ENCODE assay signal across 12 cellular contexts in the genomic region with DNA sequence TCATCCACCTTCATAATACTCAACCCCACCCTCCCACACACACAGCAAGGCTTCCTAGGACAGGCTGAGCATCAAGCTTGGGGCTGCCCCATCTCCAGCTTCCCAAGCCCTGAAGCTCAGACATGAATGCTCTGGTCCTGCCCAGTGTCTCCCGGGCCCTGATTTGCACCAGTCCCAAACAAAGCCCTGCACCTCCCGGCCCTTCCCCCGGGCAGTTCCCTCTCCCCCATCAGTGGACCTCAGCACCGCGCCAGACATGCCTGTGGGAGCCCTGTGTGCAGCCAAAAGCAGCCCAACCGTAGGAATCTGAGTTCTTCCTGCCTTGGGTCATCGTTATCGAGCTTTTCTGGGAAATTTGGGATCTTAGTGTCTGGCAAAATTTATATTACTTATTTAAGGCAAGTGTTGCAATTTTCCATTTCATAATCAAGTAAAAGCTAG.
DNase-seq lines count a peak whose midpoint lies in the region; ATAC-seq and TF ChIP-seq lines count a peak whose summit lies in the region.
"Had no signal": no experiment of that assay in that cellular context is flagged by ENCODE, and none has a peak within 500 bp of the region (broad histone marks: within the 10 kb centered on the region; RNA-seq: fewer than 3 reads in every experiment).

No MANE protein-coding gene starts in this region.

- no peak overlapping the region for H4K91ac ChIP-seq in H9 (ENCODE audit: insufficient read length, low read depth, low read length)

- no peaks in the 10 kb centered on the region for H3K36me3 ChIP-seq in SJSA1
- no peaks in the 10 kb centered on the region for H3K36me3 ChIP-seq in ovary

- H3K79me1 ChIP-seq in H9 (ENCODE audit: insufficient read depth, low read depth, low read length, poor library complexity, severe bottlenecking), result no peaks in the 10 kb centered on the region

- peaks cover 4 to 11% of the 10 kb centered on the region in 2 experiments; a peak in 4 of 5 replicates for H3K9me3 Mint-ChIP-seq in H9
- no peaks in the 10 kb centered on the region for H3K9me3 Mint-ChIP-seq in activated T-cell treated with anti-CD3 and anti-CD28 coated beads, Interleukin-2, amount 50 U/mL, for 24 hours

- no peak overlapping the region for H2BK12ac ChIP-seq in H9 (ENCODE audit: insufficient read length, low read depth, low read length)

- no peak overlapping the region for H2BK15ac ChIP-seq in H9 (ENCODE audit: low read depth, low read length)

- no peak overlapping the region for H3K14ac ChIP-seq in H9 (ENCODE audit: insufficient read depth, low read length)

- peak; percentile 22 for TF ChIP-seq POLR2A in ovary (IDR thresholded peaks at IDR 0.05)

- H3K9ac ChIP-seq in H9 (ENCODE audit: extremely low read depth, insufficient read length, low read length), result no peak overlapping the region

- no peak overlapping the region for H4K5ac ChIP-seq in H9 (ENCODE audit: insufficient read length, low read depth, low read length)

- no peak overlapping the region for H3T11ph ChIP-seq in H9 (ENCODE audit: low read length)

- no peak overlapping the region for H3K4me2 ChIP-seq in H9 (ENCODE audit: insufficient read depth, insufficient read length, low read length)

- H3K79me2 ChIP-seq in H9 (ENCODE audit: insufficient read depth, low read length), result no peaks in the 10 kb centered on the region

- H3K23ac ChIP-seq in H9 (ENCODE audit: insufficient read length, low read depth, low read length), result no peak overlapping the region

- no peaks in the 10 kb centered on the region for H4K20me1 ChIP-seq in H9 (ENCODE audit: control insufficient read depth, insufficient read depth, insufficient read length)

- H3K27me3 Mint-ChIP-seq in H9 (ENCODE audit: low read depth), result peaks cover 5% of the 10 kb centered on the region
- peaks cover 16% of the 10 kb centered on the region for H3K27me3 Mint-ChIP-seq in activated T-cell treated with anti-CD3 and anti-CD28 coated beads, Interleukin-2, amount 50 U/mL, for 24 hours

- ATAC-seq in Right ventricle myocardium superior (ENCODE audit: poor library complexity), result peak; percentile 97
- ATAC-seq in GM18858 (IDR thresholded peaks at IDR 0.05; ENCODE audit: unreplicated experiment), result no peak
- ATAC-seq: stimulated activated naive CD8-positive, alpha-beta T cell treated with anti-CD3 and anti-CD28 coated beads, Interleukin-15, Interleukin-2, amounts not matched to agents 100 U/mL and 50 U/mL, for 24 hours had no signal

- no peak overlapping the region for H2BK20ac ChIP-seq in H9 (ENCODE audit: low read depth, low read length, poor library complexity, severe bottlenecking)

- H3K4ac ChIP-seq in H9 (ENCODE audit: low read depth, low read length), result no peak overlapping the region

- no peak overlapping the region for H2AFZ ChIP-seq in H9 (ENCODE audit: low read length)

- H3K56ac ChIP-seq in H9 (ENCODE audit: insufficient read length, low read depth, low read length), result no peak overlapping the region

- H4K8ac ChIP-seq in H9 (replicated peaks; ENCODE audit: insufficient read length, low read depth, low read length), result no peak overlapping the region

- no peaks in the 10 kb centered on the region for H3K9me3 ChIP-seq in SJSA1 (replicated peaks)
- H3K9me3 ChIP-seq in ovary, result no peaks in the 10 kb centered on the region
- H3K9me3 ChIP-seq in H9 (ENCODE audit: control insufficient read depth, low read depth, low read length), result no peaks in the 10 kb centered on the region

- H3K27ac ChIP-seq in SJSA1 (no peak overlapping the region), ovary (peak overlapping the region; percentile 17 to 70), H9 (ENCODE audit: insufficient read length, low read depth, low read length) (no peak overlapping the region)

- intact Hi-C loops in Right ventricle myocardium superior (cut with DNase I), result no loop called here
- intact Hi-C loops in ovary (cut with DNase I), result no loop called here

- peaks cover 3 to 6% of the 10 kb centered on the region in 2 experiments; a peak in 2 of 4 replicates for H3K4me1 Mint-ChIP-seq in H9
- peaks cover 6% of the 10 kb centered on the region for H3K4me1 Mint-ChIP-seq in activated T-cell treated with anti-CD3 and anti-CD28 coated beads, Interleukin-2, amount 50 U/mL, for 24 hours (ENCODE audit: low read depth)

- H2BK5ac ChIP-seq in H9 (ENCODE audit: insufficient read length, low read length), result no peak overlapping the region

- no peaks in the 10 kb centered on the region for H3K27me3 ChIP-seq in SJSA1 (replicated peaks)
- no peaks in the 10 kb centered on the region for H3K27me3 ChIP-seq in ovary
- H3K27me3 ChIP-seq in H9 (ENCODE audit: insufficient read depth, low read length), result no peaks in the 10 kb centered on the region

- peak; percentile 83 for TF ChIP-seq EP300 in ovary (IDR thresholded peaks at IDR 0.05)

- H3K18ac ChIP-seq in H9 (ENCODE audit: insufficient read length, low read depth, low read length), result no peak overlapping the region

- no peak overlapping the region for H3K4me3 Mint-ChIP-seq in H9
- no peak overlapping the region for H3K4me3 Mint-ChIP-seq in activated T-cell treated with anti-CD3 and anti-CD28 coated beads, Interleukin-2, amount 50 U/mL, for 24 hours

- H3K36me3 Mint-ChIP-seq in H9 (ENCODE audit: insufficient read depth in 1 of 3, low read depth in 3 of 3), result peaks cover 0 to 11% (median 0%) of the 10 kb centered on the region in 3 experiments; a peak in 3 of 7 replicates
- no peaks in the 10 kb centered on the region for H3K36me3 Mint-ChIP-seq in activated T-cell treated with anti-CD3 and anti-CD28 coated beads, Interleukin-2, amount 50 U/mL, for 24 hours (ENCODE audit: low read depth)

- H3K27ac Mint-ChIP-seq in H9, result peak overlapping the region in 1 of 3 experiments; percentile 76; a peak in 2 of 7 replicates
- H3K27ac Mint-ChIP-seq in activated T-cell treated with anti-CD3 and anti-CD28 coated beads, Interleukin-2, amount 50 U/mL, for 24 hours, result no peak overlapping the region

- peaks cover 23% of the 10 kb centered on the region for H3K4me1 ChIP-seq in SJSA1 (replicated peaks)
- H3K4me1 ChIP-seq in ovary (ENCODE audit: insufficient read depth), result peaks cover 14% of the 10 kb centered on the region
- H3K4me1 ChIP-seq in H9 (ENCODE audit: insufficient read depth, low read length), result no peaks in the 10 kb centered on the region

- no peak for TF ChIP-seq CTCF in ovary (IDR thresholded peaks at IDR 0.05)
- TF ChIP-seq CTCF in H9 (conservative IDR thresholded peaks at IDR 0.05), result no peak

- no peak overlapping the region for H3K4me3 ChIP-seq in SJSA1
- no peak overlapping the region for H3K4me3 ChIP-seq in ovary

- no peak overlapping the region for H2BK120ac ChIP-seq in H9 (ENCODE audit: low read depth, low read length, poor library complexity, severe bottlenecking)

- H2AK5ac ChIP-seq in H9 (ENCODE audit: insufficient read length, low read length), result no peak overlapping the region

- no peaks in the 10 kb centered on the region for H3K23me2 ChIP-seq in H9 (ENCODE audit: insufficient read length, low read depth, low read length, poor library complexity, severe bottlenecking)

- DNase-seq in A172 (ENCODE audit: low spot score) (peak; percentile 41), SJSA1 (ENCODE audit: low read depth in 1 of 2, low spot score in 2 of 2) (peak; percentile 20 to 48), Right ventricle myocardium superior (peak; percentile 87), ovary (peak; percentile 81 to 87 (median 86)), DMS53 treated with DMSO at 0.1 percent for 48 hours (lab: John Stamatoyannopoulos, UW; ENCODE audit: unreplicated experiment) (no peak), H9 (no peak)
- no peak for DNase-seq in activated T-cell treated with anti-CD3 and anti-CD28 coated beads, Interleukin-2, amount 50 U/mL, for 24 hours
- DNase-seq: activated CD4-positive, alpha-beta T cell treated with anti-CD3 and anti-CD28 coated beads for 1 hour; activated naive CD4-positive, alpha-beta T cell; NCI-H1930; stimulated activated naive CD8-positive, alpha-beta T cell treated with anti-CD3 and anti-CD28 coated beads, Interleukin-15, Interleukin-2, amounts not matched to agents 100 U/mL and 50 U/mL, for 24 hours had no signal

- 2 to 9% (median 7%) methylated on average over 8 of the region's 8 CpGs for WGBS in ovary, 3 donors
- WGBS in H9 (ENCODE audit: extremely low coverage, insufficient read length, low lambda C conversion rate), result no CpG with 5 or more reads among the region's 8 CpGs

Comparison
In these comparisons a context has a peak if more than half of its experiments do, and no peak if none do; other contexts are left out.
1. DNase-seq: peak in A172 (single experiment), SJSA1 (2 of 2), Right ventricle myocardium superior (single experiment) and ovary (5 of 5); none in DMS53 treated with DMSO at 0.1 percent for 48 hours (single experiment), H9 (single experiment) and activated T-cell treated with anti-CD3 and anti-CD28 coated beads, Interleukin-2, amount 50 U/mL, for 24 hours (single experiment).
2. H3K27ac ChIP-seq: peak in ovary (2 of 2); none in SJSA1 (single experiment) and H9 (single experiment).